10 cellular contexts compared by ENCODE assay signal in the genomic region with DNA sequence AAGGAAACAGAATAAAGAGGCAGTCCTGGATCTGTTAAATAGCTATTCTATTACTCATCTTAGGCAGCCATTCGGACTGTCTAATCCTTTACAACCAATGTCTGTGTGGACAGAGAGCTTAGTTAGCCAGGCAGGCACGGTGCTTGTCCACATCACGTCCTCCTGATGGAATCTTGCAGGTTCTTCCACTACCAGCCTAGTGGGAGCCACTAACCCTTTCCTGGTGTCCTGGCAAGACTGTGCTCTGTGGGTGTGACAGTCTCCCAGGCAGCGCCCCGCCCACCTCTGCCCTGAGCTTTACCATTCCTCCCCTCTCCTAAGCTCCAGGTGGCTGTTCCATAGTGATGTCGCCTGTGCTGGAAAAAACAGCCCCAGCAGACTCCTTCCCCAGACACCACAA.
DNase-seq lines count a peak whose midpoint lies in the region; ATAC-seq and TF ChIP-seq lines count a peak whose summit lies in the region.
"Had no signal": no experiment of that assay in that cellular context is flagged by ENCODE, and none has a peak within 500 bp of the region (broad histone marks: within the 10 kb centered on the region; RNA-seq: fewer than 3 reads in every experiment).

No MANE protein-coding gene starts in this region.

- no peak overlapping the region for H3K4me3 Mint-ChIP-seq in stimulated activated naive CD8-positive, alpha-beta T cell treated with anti-CD3 and anti-CD28 coated beads, Interleukin-15, amount 100 ng/mL, for 72 hours
- H3K4me3 Mint-ChIP-seq: CD4-positive, alpha-beta memory T cell had no signal

- no peak overlapping the region for H2AFZ ChIP-seq in MM.1S (ENCODE audit: low read length)

- TF ChIP-seq CTCF in foreskin keratinocyte (conservative IDR thresholded peaks at IDR 0.05) (no peak), MM.1S (IDR thresholded peaks at IDR 0.05; ENCODE audit: low read length) (no peak), coronary artery (IDR thresholded peaks at IDR 0.05) (no peak)

- no peaks in the 10 kb centered on the region for H3K36me3 ChIP-seq in MM.1S (replicated peaks; ENCODE audit: insufficient read depth, low read length)
- H3K36me3 ChIP-seq: cardiac muscle cell had no signal

- H3K4me1 Mint-ChIP-seq in stimulated activated naive CD8-positive, alpha-beta T cell treated with anti-CD3 and anti-CD28 coated beads, Interleukin-15, amount 100 ng/mL, for 72 hours, result peaks cover 48% of the 10 kb centered on the region

- no peaks in the 10 kb centered on the region for H3K9me3 Mint-ChIP-seq in stimulated activated naive CD8-positive, alpha-beta T cell treated with anti-CD3 and anti-CD28 coated beads, Interleukin-15, amount 100 ng/mL, for 72 hours
- H3K9me3 Mint-ChIP-seq: CD4-positive, alpha-beta memory T cell had no signal

- H3K9me3 ChIP-seq in MM.1S (replicated peaks; ENCODE audit: insufficient read depth, low read length), result no peaks in the 10 kb centered on the region

- H3K27me3 ChIP-seq in foreskin keratinocyte (no peaks in the 10 kb centered on the region), MM.1S (replicated peaks; ENCODE audit: insufficient read depth, low read length) (no peaks in the 10 kb centered on the region)

- no peak overlapping the region for H3K27ac ChIP-seq in foreskin keratinocyte
- H3K27ac ChIP-seq in MM.1S (ENCODE audit: low read length), result no peak overlapping the region
- no peak overlapping the region for H3K27ac ChIP-seq in coronary artery
- H3K27ac ChIP-seq: cardiac muscle cell had no signal

- ATAC-seq in foreskin keratinocyte (peak; percentile 74), GM18511 (IDR thresholded peaks at IDR 0.05; ENCODE audit: unreplicated experiment) (no peak)
- peak; percentile 18 for ATAC-seq in stimulated activated naive CD8-positive, alpha-beta T cell treated with anti-CD3 and anti-CD28 coated beads, Interleukin-15, amount 100 ng/mL, for 72 hours

- H3K9me2 ChIP-seq in MM.1S (replicated peaks; ENCODE audit: insufficient read depth, low read length), result no peaks in the 10 kb centered on the region

- H3K79me2 ChIP-seq in MM.1S (ENCODE audit: low read length), result no peaks in the 10 kb centered on the region

- peak overlapping the region; percentile 89 to 93 for H3K27ac Mint-ChIP-seq in stimulated activated naive CD8-positive, alpha-beta T cell treated with anti-CD3 and anti-CD28 coated beads, Interleukin-15, amount 100 ng/mL, for 72 hours

- H3K4me3 ChIP-seq in MM.1S (ENCODE audit: low read length), result no peak overlapping the region
- H3K4me3 ChIP-seq in coronary artery, result no peak overlapping the region
- H3K4me3 ChIP-seq: cardiac muscle cell had no signal

- H3K27me3 Mint-ChIP-seq in stimulated activated naive CD8-positive, alpha-beta T cell treated with anti-CD3 and anti-CD28 coated beads, Interleukin-15, amount 100 ng/mL, for 72 hours, result no peaks in the 10 kb centered on the region

- H3K4me2 ChIP-seq in MM.1S (ENCODE audit: low read depth, low read length), result no peak overlapping the region

- H3F3A ChIP-seq in MM.1S (ENCODE audit: insufficient read depth, low read length), result no peaks in the 10 kb centered on the region

- H3K9ac ChIP-seq in MM.1S (ENCODE audit: low read length), result no peak overlapping the region

- H3K4me1 ChIP-seq in foreskin keratinocyte, result peaks cover 9% of the 10 kb centered on the region
- H3K4me1 ChIP-seq in MM.1S (ENCODE audit: low read length), result no peaks in the 10 kb centered on the region

- H4K20me1 ChIP-seq in MM.1S (ENCODE audit: insufficient read depth, low read length), result no peaks in the 10 kb centered on the region

- DNase-seq in activated CD4-positive, alpha-beta T cell treated with anti-CD3 and anti-CD28 coated beads, Interleukin-2, amount 50 U/mL, for 48 hours, result peak; percentile 34 to 48
- no peak for DNase-seq in activated CD4-positive, alpha-beta T cell treated with anti-CD3 and anti-CD28 coated beads for 4 hours
- DNase-seq in SK-N-DZ (ENCODE audit: low spot score) (peak; percentile 13), foreskin keratinocyte (peak; percentile 39 to 71), MM.1S (no peak), coronary artery (ENCODE audit: low spot score) (no peak)
- DNase-seq in stimulated activated naive CD8-positive, alpha-beta T cell treated with anti-CD3 and anti-CD28 coated beads, Interleukin-15, amount 100 ng/mL, for 72 hours, result no peak
- DNase-seq: CD4-positive, alpha-beta memory T cell had no signal

Comparison
In these comparisons a context has a peak if more than half of its experiments do, and no peak if none do; other contexts are left out.
1. DNase-seq: peak in activated CD4-positive, alpha-beta T cell treated with anti-CD3 and anti-CD28 coated beads, Interleukin-2, amount 50 U/mL, for 48 hours (2 of 2), SK-N-DZ (single experiment) and foreskin keratinocyte (2 of 2); none in activated CD4-positive, alpha-beta T cell treated with anti-CD3 and anti-CD28 coated beads for 4 hours (0 of 2), stimulated activated naive CD8-positive, alpha-beta T cell treated with anti-CD3 and anti-CD28 coated beads, Interleukin-15, amount 100 ng/mL, for 72 hours (0 of 2), MM.1S (single experiment) and coronary artery (single experiment).